In the genomic region with DNA sequence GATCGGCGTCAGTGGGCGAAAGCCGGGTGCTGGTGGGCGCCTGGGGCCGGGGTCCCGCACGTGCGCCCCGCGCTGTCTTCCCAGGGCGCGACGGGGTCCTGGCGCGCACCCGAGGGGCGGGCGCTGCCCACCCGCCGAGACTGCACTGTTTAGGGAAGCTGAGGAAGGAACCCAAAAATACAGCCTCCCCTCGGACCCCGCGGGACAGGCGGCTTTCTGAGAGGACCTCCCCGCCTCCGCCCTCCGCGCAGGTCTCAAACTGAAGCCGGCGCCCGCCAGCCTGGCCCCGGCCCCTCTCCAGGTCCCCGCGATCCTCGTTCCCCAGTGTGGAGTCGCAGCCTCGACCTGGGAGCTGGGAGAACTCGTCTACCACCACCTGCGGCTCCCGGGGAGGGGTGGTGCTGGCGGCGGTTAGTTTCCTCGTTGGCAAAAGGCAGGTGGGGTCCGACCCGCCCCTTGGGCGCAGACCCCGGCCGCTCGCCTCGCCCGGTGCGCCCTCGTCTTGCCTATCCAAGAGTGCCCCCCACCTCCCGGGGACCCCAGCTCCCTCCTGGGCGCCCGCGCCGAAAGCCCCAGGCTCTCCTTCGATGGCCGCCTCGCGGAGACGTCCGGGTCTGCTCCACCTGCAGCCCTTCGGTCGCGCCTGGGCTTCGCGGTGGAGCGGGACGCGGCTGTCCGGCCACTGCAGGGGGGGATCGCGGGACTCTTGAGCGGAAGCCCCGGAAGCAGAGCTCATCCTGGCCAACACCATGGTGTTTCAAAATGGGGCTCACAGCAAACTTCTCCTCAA, we compare ENCODE assay signal across 7 cellular contexts. TPM values are rescaled to one million over a fixed set of nuclear protein-coding genes. Genes with fewer than 3 reads are reported as not detected.
DNase-seq lines count a peak whose midpoint lies in the region; TF ChIP-seq lines count a peak whose summit lies in the region.

No MANE protein-coding gene starts in this region.

- TF ChIP-seq POLR2A in breast epithelium (IDR thresholded peaks at IDR 0.05) (no peak), transverse colon (IDR thresholded peaks at IDR 0.05) (no peak)

- H3K4me3 ChIP-seq in breast epithelium, result peak overlapping the region; percentile 70 to 97 (median 89)
- H3K4me3 ChIP-seq in transverse colon, result peak overlapping the region; percentile 84 to 90 (median 88)

- TF ChIP-seq CTCF in breast epithelium (IDR thresholded peaks at IDR 0.05) (peak in 1 of 3 donors; percentile 26), transverse colon (IDR thresholded peaks at IDR 0.05) (peak in 1 of 5 experiments; percentile 41)

- 9% methylated on average over 63 of the region's 78 CpGs; no CpG with 5 or more reads in 1 of the 2 donors for WGBS in transverse colon (ENCODE audit: low coverage in 1 of 2), 2 donors

- intact Hi-C loops in breast epithelium (cut with DNase I; ENCODE audit: low total_unique reads), result no loop called here
- intact Hi-C loops in transverse colon (cut with DNase I; ENCODE audit: low total_unique reads), result loop anchor here (10.0 kb wide), 1 partner anchor 115 kb away; no protein-coding TSS in a partner anchor

- in situ Hi-C loops in transverse colon (cut with MboI; ENCODE audit: low pct_ligation_motif_present in 1 of 4, low pct_unique_long_range_greater_than_20kb in 1 of 4, low sequenced_read_pairs in 3 of 4), result loop anchor here in 3 of 4 donors (25.0 kb wide), 2 partner anchors 233 to 1017 kb away; no protein-coding TSS in a partner anchor

- H3K4me1 ChIP-seq in breast epithelium (peaks cover 0 to 10% of the 10 kb centered on the region in 2 donors), transverse colon (peaks cover 0 to 16% (median 7%) of the 10 kb centered on the region in 4 donors)

- DNase-seq in HT1080 (ENCODE audit: low read depth) (peak; percentile 16), breast epithelium (ENCODE audit: low spot score in 2 of 2) (peak in 1 of 2 donors; percentile 43), left kidney (ENCODE audit: low read depth, low spot score) (peak; percentile 75), transverse colon (peak; percentile 46), A172 (ENCODE audit: low spot score) (no peak)
- DNase-seq in activated CD4-positive, CD25-positive, alpha-beta regulatory T cell treated with anti-CD3 and anti-CD28 coated beads, Interleukin-2, amount 50 U/mL, for 72 hours, result no peak
- DNase-seq in activated effector memory CD4-positive, alpha-beta T cell treated with anti-CD3 and anti-CD28 coated beads, Interleukin-2, amount 50 U/mL, for 16 hours, result no peak

- TF ChIP-seq EP300 in transverse colon (IDR thresholded peaks at IDR 0.05; ENCODE audit: low read depth), result no peak

- peak overlapping the region; percentile 90 to 96 for H3K27ac ChIP-seq in breast epithelium
- H3K27ac ChIP-seq in transverse colon, result peak overlapping the region; percentile 96 to 97 (median 96)

- no peaks in the 10 kb centered on the region for H3K9me3 ChIP-seq in breast epithelium
- H3K9me3 ChIP-seq in transverse colon, result no peaks in the 10 kb centered on the region

- H3K27me3 ChIP-seq in breast epithelium, result no peaks in the 10 kb centered on the region
- H3K27me3 ChIP-seq in transverse colon, result peaks cover 8% of the 10 kb centered on the region

- H3K36me3 ChIP-seq in breast epithelium, result no peaks in the 10 kb centered on the region
- H3K36me3 ChIP-seq in transverse colon, result no peaks in the 10 kb centered on the region

RNA-seq across cellular contexts. Expression of a gene that starts 1.1 kb away (rescaled TPM):
- 33.6 and 34.5 TPM in 2 replicates for total RNA-seq in HT1080 (2014; rRNA removed; shearing (Covaris generic))
- polyA plus RNA-seq in HT1080 (2015; cell fraction: cytosol; rRNA removed), result 25.1 and 28.9 TPM in 2 replicates
- polyA plus RNA-seq in HT1080 (2015; cell fraction: nucleus; rRNA removed), result 74.6 and 75.9 TPM in 2 replicates
- total RNA-seq in breast epithelium, result 100 to 1,000 TPM in 1 of 3 donors, 10 to 100 TPM in 2; 61.9 to 164 (median 65.0) TPM
- 10 to 100 TPM; 40.0 to 85.7 (median 72.9) TPM for total RNA-seq in transverse colon
- total RNA-seq in A172 (2014; rRNA removed; shearing (Covaris generic)), result 75.4 and 79.3 TPM in 2 replicates

Comparison
In these comparisons a context has a peak if more than half of its experiments do, and no peak if none do; other contexts are left out.
1. DNase-seq: peak in HT1080 (single experiment), left kidney (single experiment) and transverse colon (single experiment); none in A172 (single experiment), activated CD4-positive, CD25-positive, alpha-beta regulatory T cell treated with anti-CD3 and anti-CD28 coated beads, Interleukin-2, amount 50 U/mL, for 72 hours (single experiment) and activated effector memory CD4-positive, alpha-beta T cell treated with anti-CD3 and anti-CD28 coated beads, Interleukin-2, amount 50 U/mL, for 16 hours (single experiment).